Comparison of ENCODE assay signal across 13 cellular contexts in genomic region chr1:247322437-247322836, GRCh38. TPM values are rescaled to one million over a fixed set of nuclear protein-coding genes. Genes with fewer than 3 reads are reported as not detected.
DNase-seq lines count a peak whose midpoint lies in the region; ATAC-seq lines count a peak whose summit lies in the region.
"Had no signal": no experiment of that assay in that cellular context is flagged by ENCODE, and none has a peak within 500 bp of the region (broad histone marks: within the 10 kb centered on the region; RNA-seq: fewer than 3 reads in every experiment).

No MANE protein-coding gene starts in this region.

- peaks cover 18 to 21% of the 10 kb centered on the region in 2 donors for H3K36me3 Mint-ChIP-seq in activated naive CD4-positive, alpha-beta T cell treated with anti-CD3 and anti-CD28 coated beads, Interleukin-2, amount 50 U/mL, for 72 hours
- peaks cover 62% of the 10 kb centered on the region for H3K36me3 Mint-ChIP-seq in activated CD8-positive, alpha-beta T cell treated with anti-CD3 and anti-CD28 coated beads, Interleukin-2, amount 10 ng/mL, durations not matched to agents 7 days and 5 days (ENCODE audit: low read depth)

- peaks cover 60% of the 10 kb centered on the region for H3K4me1 Mint-ChIP-seq in activated CD8-positive, alpha-beta T cell treated with anti-CD3 and anti-CD28 coated beads, Interleukin-2, amount 10 ng/mL, durations not matched to agents 7 days and 5 days (ENCODE audit: low read depth)

- H3K27ac Mint-ChIP-seq in activated naive CD4-positive, alpha-beta T cell treated with anti-CD3 and anti-CD28 coated beads, Interleukin-2, amount 50 U/mL, for 72 hours: peak overlapping the region; percentile 55 to 62
- peak overlapping the region; percentile 94 for H3K27ac Mint-ChIP-seq in activated CD8-positive, alpha-beta T cell treated with anti-CD3 and anti-CD28 coated beads, Interleukin-2, amount 10 ng/mL, durations not matched to agents 7 days and 5 days

- ATAC-seq in activated naive CD4-positive, alpha-beta T cell treated with anti-CD3 and anti-CD28 coated beads, Interleukin-2, amount 50 U/mL, for 72 hours: peak; percentile 50 to 70
- ATAC-seq in HG02763 (IDR thresholded peaks at IDR 0.05; ENCODE audit: unreplicated experiment) (peak; percentile 26), GM21786 (IDR thresholded peaks at IDR 0.05; ENCODE audit: unreplicated experiment) (no peak), HG03439 (IDR thresholded peaks at IDR 0.05; ENCODE audit: unreplicated experiment) (no peak)
- ATAC-seq in activated CD8-positive, alpha-beta T cell treated with anti-CD3 and anti-CD28 coated beads, Interleukin-2, amount 10 ng/mL, durations not matched to agents 7 days and 5 days: peak; percentile 38

- POLR2A ChIA-PET in activated CD8-positive, alpha-beta T cell treated with anti-CD3 and anti-CD28 coated beads, Interleukin-2, amount 10 ng/mL, durations not matched to agents 7 days and 5 days (lab: Charles Lee): interaction anchor here (1.0 to 2.0 kb wide), 4 partner anchors 8 to 112 kb away, joined by 3 to 11 read pairs (median 8); no protein-coding TSS in a partner anchor

- no peak for DNase-seq in activated naive CD4-positive, alpha-beta T cell treated with anti-CD3 and anti-CD28 coated beads, Interleukin-2, amount 50 U/mL, for 72 hours (ENCODE audit: low spot score in 2 of 2)
- no peak for DNase-seq in activated naive CD4-positive, alpha-beta T cell treated with Interleukin-2 at 50 U/mL for 16 hours
- peak; percentile 46 for DNase-seq in activated CD8-positive, alpha-beta T cell treated with anti-CD3 and anti-CD28 coated beads, Interleukin-2, amount 10 ng/mL, durations not matched to agents 7 days and 5 days
- DNase-seq in inferior parietal cortex (ENCODE audit: extremely low spot score) (no peak), HCEC 1CT (no peak)
- DNase-seq: activated CD8-positive, alpha-beta memory T cell treated with anti-CD3 and anti-CD28 coated beads for 24 hours; left ventricle myocardium inferior; NCI-H1048; nephron progenitor cell; spleen had no signal

- CTCF ChIA-PET in activated CD8-positive, alpha-beta T cell treated with anti-CD3 and anti-CD28 coated beads, Interleukin-2, amount 10 ng/mL, durations not matched to agents 7 days and 5 days (lab: Charles Lee): interaction anchor here (1.1 to 2.3 kb wide), 2 partner anchors 10 to 68 kb away, joined by 6 to 7 read pairs; partner anchors contain the start of gene ZNF496

- H3K9me3 Mint-ChIP-seq in activated naive CD4-positive, alpha-beta T cell treated with anti-CD3 and anti-CD28 coated beads, Interleukin-2, amount 50 U/mL, for 72 hours: no peaks in the 10 kb centered on the region
- no peaks in the 10 kb centered on the region for H3K9me3 Mint-ChIP-seq in activated CD8-positive, alpha-beta T cell treated with anti-CD3 and anti-CD28 coated beads, Interleukin-2, amount 10 ng/mL, durations not matched to agents 7 days and 5 days (ENCODE audit: insufficient read depth)
- H3K9me3 Mint-ChIP-seq: nephron progenitor cell had no signal

- H3K4me3 Mint-ChIP-seq in activated CD8-positive, alpha-beta T cell treated with anti-CD3 and anti-CD28 coated beads, Interleukin-2, amount 10 ng/mL, durations not matched to agents 7 days and 5 days: peak overlapping the region; percentile 68
- H3K4me3 Mint-ChIP-seq: nephron progenitor cell had no signal

- no peaks in the 10 kb centered on the region for H3K27me3 Mint-ChIP-seq in activated CD8-positive, alpha-beta T cell treated with anti-CD3 and anti-CD28 coated beads, Interleukin-2, amount 10 ng/mL, durations not matched to agents 7 days and 5 days (ENCODE audit: low read depth)

RNA-seq across cellular contexts. Expression of gene ZNF496, which starts 9.2 kb away (rescaled TPM):
- 10 to 100 TPM in 1 of 2 donors, 1 to 10 TPM in 1; 4.8 to 14.5 TPM for total RNA-seq in activated naive CD4-positive, alpha-beta T cell treated with anti-CD3 and anti-CD28 coated beads, Interleukin-2, amount 50 U/mL, for 72 hours
- 10 to 100 TPM; 20.5 to 22.0 TPM for total RNA-seq in activated CD8-positive, alpha-beta T cell treated with anti-CD3 and anti-CD28 coated beads, Interleukin-2, amount 10 ng/mL, durations not matched to agents 7 days and 5 days

Comparison
In these comparisons a context has a peak if more than half of its experiments do, and no peak if none do; other contexts are left out.
1. ATAC-seq: peak in activated naive CD4-positive, alpha-beta T cell treated with anti-CD3 and anti-CD28 coated beads, Interleukin-2, amount 50 U/mL, for 72 hours (2 of 2), HG02763 (single experiment) and activated CD8-positive, alpha-beta T cell treated with anti-CD3 and anti-CD28 coated beads, Interleukin-2, amount 10 ng/mL, durations not matched to agents 7 days and 5 days (single experiment); none in GM21786 (single experiment) and HG03439 (single experiment).